1 cellular context compared by ENCODE assay signal in the genomic region with DNA sequence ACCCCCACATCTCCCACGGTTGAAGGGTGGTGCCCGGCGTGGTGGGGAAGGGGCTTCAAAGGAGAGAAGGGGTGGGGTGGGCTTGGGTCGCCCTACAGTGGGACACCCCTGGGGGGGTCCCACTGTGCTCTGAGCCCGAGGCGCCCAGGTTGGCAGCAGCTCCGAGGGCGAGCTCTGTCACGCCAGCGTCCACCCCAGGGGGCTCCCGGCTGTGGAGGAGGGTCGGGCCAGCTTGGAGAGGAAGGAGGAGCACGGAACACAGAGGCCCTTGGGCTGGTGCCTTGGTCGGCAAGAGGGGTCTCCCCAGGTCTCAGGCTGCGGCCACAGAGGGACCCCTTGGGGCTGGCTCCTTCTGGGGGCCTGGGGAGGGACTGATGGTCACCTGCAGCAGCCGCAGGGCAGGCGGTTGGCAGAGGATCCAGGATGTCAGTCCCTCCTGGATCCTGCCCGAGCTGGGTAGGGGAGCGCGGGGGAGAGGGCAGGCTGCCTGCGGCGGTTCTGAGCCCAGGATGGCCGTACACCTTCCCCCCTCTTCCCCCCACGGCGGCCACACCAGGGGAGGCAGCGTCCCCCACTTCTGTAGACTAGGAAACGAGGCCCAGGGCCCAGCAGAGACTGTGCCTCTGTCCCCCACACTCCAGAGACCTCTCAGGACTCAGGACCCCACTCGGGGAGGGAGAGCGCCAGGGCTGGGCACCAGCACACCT.
TF ChIP-seq lines count a peak whose summit lies in the region.

No MANE protein-coding gene starts in this region.

TF ChIP-seq in K562, 482 proteins besides CTCF, POLR2A, EP300 and RAD21:
- TF ChIP-seq ZNF785 (CRISPR knock-in tag; IDR thresholded peaks at IDR 0.05) (no peak), RBM14 (IDR thresholded peaks at IDR 0.05; ENCODE audit: borderline replicate concordance, insufficient read depth, low read depth, low read length) (0 out of 2 replicates have a peak, but pooled peaks have one; percentile 62)
